ENCODE assay signal across 21 cellular contexts in the genomic region with DNA sequence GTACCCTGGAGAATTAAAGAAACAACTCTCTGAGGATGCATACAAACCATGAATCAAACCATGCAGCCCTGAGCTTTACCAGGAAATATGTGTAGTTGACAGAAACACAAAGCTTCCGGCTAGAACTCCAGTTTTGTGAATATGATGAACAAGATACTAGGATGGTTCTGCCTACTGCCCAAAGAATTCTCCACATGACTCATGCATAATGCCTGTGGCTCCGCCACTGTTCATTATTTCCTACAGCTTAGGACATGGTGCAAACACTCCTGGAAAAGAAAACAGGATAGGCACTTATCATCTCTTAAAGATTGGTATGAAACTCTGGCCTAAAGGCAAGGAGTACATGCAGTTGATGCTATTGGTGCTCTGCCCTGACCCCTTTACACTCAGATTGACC.
DNase-seq lines count a peak whose midpoint lies in the region; ATAC-seq, FAIRE-seq and TF ChIP-seq lines count a peak whose summit lies in the region.
"Had no signal": no experiment of that assay in that cellular context is flagged by ENCODE, and none has a peak within 500 bp of the region (broad histone marks: within the 10 kb centered on the region; RNA-seq: fewer than 3 reads in every experiment).

No MANE protein-coding gene starts in this region.

- peaks cover 18% of the 10 kb centered on the region for H3K4me1 ChIP-seq in keratinocyte (ENCODE audit: control insufficient read depth, extremely low read depth, insufficient read depth, low read length)
- H3K4me1 ChIP-seq: tibial artery had no signal

- H3K79me2 ChIP-seq in keratinocyte (ENCODE audit: control insufficient read depth, insufficient read depth, low read length): no peaks in the 10 kb centered on the region

- peak overlapping the region; percentile 6 for H3K27ac ChIP-seq in keratinocyte (ENCODE audit: control insufficient read depth, insufficient read depth, low read length)
- H3K27ac ChIP-seq: A549, KMS-11, tibial artery had no signal

- DNase-seq in AG08395 (ENCODE audit: low spot score) (peak; percentile 71), HK-2 (ENCODE audit: unreplicated experiment) (peak; percentile 20), amniotic epithelial cell (ENCODE audit: low read depth) (peak; percentile 65), keratinocyte (ENCODE audit: low read depth, low spot score) (no peak), NCI-H1048 (lab: John Stamatoyannopoulos, UW) (no peak), Right ventricle myocardium superior (no peak), SHP77 treated with DMSO at 0.1 percent for 48 hours (lab: John Stamatoyannopoulos, UW) (no peak)
- DNase-seq: activated naive CD4-positive, alpha-beta T cell treated with anti-CD3 and anti-CD28 coated beads, Interleukin-2, amount 10 ng/mL, durations not matched to agents 7 days and 5 days; CD8-positive, alpha-beta T cell; DND-41; erythroblast; hippocampal formation; NCI-H1105 treated with DMSO at 0.1 percent for 48 hours; NCI-H774; retina; tibial artery had no signal

- H3K4me2 ChIP-seq in keratinocyte (ENCODE audit: control insufficient read depth, extremely low read depth, insufficient read depth, low read depth, low read length): peak overlapping the region; percentile 2
- H3K4me2 ChIP-seq: A549, KMS-11 had no signal

- dilution Hi-C loops in keratinocyte (cut with MboI; ENCODE audit: extremely low pct_ligation_motif_present, low sequenced_read_pairs): no loop called here

- FAIRE-seq in keratinocyte (lab: Jason Lieb, UNC): peak; percentile 95
- FAIRE-seq: A549, TTC549 had no signal

- intact Hi-C loops in Right ventricle myocardium superior (cut with DNase I): no loop called here

- no peaks in the 10 kb centered on the region for H3K9me1 ChIP-seq in keratinocyte (ENCODE audit: control insufficient read depth, extremely low read depth, insufficient read depth, low read length)

- H3K9me3 ChIP-seq in keratinocyte (ENCODE audit: control insufficient read depth, low read depth, low read length): no peaks in the 10 kb centered on the region
- H3K9me3 ChIP-seq: A549, tibial artery had no signal

- no peak overlapping the region for H3K9ac ChIP-seq in keratinocyte (ENCODE audit: control insufficient read depth, extremely low read depth, insufficient read depth, low read length)
- H3K9ac ChIP-seq: KMS-11 had no signal

- no peaks in the 10 kb centered on the region for H4K20me1 ChIP-seq in keratinocyte (ENCODE audit: control insufficient read depth, extremely low read depth, insufficient read depth, low read length)

- H3K4me3 ChIP-seq in keratinocyte (ENCODE audit: control insufficient read depth in 2 of 3, extremely low read depth in 1 of 3, insufficient read depth in 2 of 3, low read depth in 1 of 3, low read length in 3 of 3): no peak overlapping the region
- H3K4me3 ChIP-seq: A549, tibial artery had no signal

- no peak for TF ChIP-seq CTCF in keratinocyte (optimal IDR thresholded peaks at IDR 0.05 in 1 of 3, IDR thresholded peaks at IDR 0.05 in 1 of 3, conservative IDR thresholded peaks at IDR 0.05 in 1 of 3; ENCODE audit: extremely low read depth in 1 of 3, insufficient read depth in 2 of 3, low read length in 3 of 3)

- H3K27me3 ChIP-seq in keratinocyte (ENCODE audit: control insufficient read depth, extremely low read depth, insufficient read depth, low read length): no peaks in the 10 kb centered on the region
- H3K27me3 ChIP-seq: tibial artery had no signal

- H3K36me3 ChIP-seq in keratinocyte (ENCODE audit: control insufficient read depth in 2 of 2, extremely low read depth in 1 of 2, insufficient read depth in 2 of 2, low read length in 2 of 2): no peaks in the 10 kb centered on the region
- H3K36me3 ChIP-seq: tibial artery had no signal

- ATAC-seq in GM18873 (IDR thresholded peaks at IDR 0.05; ENCODE audit: low FRiP score, unreplicated experiment): no peak
- ATAC-seq in Right ventricle myocardium superior (ENCODE audit: poor library complexity): no peak
- ATAC-seq: A549; CD8-positive, alpha-beta T cell; stimulated activated memory B cell treated with anti-CD40 and anti-IgM and Interleukin-4, amounts not matched to agents 10 μg/mL and 1 μg/mL and 100 μg/mL, for 72 hours had no signal

- H2AFZ ChIP-seq in keratinocyte (ENCODE audit: control insufficient read depth, low read length): no peak overlapping the region

Comparison
In these comparisons a context has a peak if more than half of its experiments do, and no peak if none do; other contexts are left out.
1. DNase-seq: peak in AG08395 (single experiment), HK-2 (single experiment) and amniotic epithelial cell (single experiment); none in keratinocyte (single experiment), NCI-H1048 (single experiment), Right ventricle myocardium superior (single experiment) and SHP77 treated with DMSO at 0.1 percent for 48 hours (single experiment).